Comparison of ENCODE assay signal across 22 cellular contexts in the genomic region with DNA sequence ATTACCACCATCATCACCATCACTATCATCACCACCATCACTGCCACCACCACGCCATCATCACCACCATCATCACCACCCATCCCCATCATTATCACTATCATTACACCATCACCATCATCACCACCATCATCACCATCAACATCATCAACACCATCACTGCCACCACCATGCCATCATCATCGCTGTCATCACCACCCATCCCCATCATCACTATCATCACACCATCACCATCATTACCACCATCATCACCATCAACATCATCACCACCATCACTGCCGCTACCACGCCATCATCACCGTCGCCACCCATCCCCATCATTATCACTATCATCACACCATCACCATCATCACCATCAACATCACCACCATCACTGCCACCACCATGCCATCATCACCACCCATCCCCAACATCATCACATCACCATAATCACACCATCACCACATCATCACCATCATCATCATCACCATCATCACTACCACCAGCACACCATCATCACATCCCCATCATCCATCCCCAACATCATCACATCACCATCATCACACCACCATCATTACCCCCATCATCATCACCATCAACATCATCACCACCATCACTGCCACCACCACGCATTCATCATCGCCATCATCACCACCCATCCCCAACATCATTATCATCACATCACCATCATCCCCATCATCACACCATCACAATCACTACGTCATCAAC.
"Had no signal": no experiment of that assay in that cellular context is flagged by ENCODE, and none has a peak within 500 bp of the region (broad histone marks: within the 10 kb centered on the region; RNA-seq: fewer than 3 reads in every experiment).

No MANE protein-coding gene starts in this region.

- H3K4me1 ChIP-seq: breast epithelium, right atrium auricular region, stomach, tibial artery had no signal

- FAIRE-seq: colon, endometrium, frontal cortex, islet of Langerhans had no signal

- DNase-seq: activated B cell treated with CpG ODN at 0.5 μM for 24 hours; activated CD4-positive, alpha-beta T cell treated with anti-CD3 and anti-CD28 coated beads, Interleukin-2, amount 50 U/mL, for 1 hour; activated CD8-positive, alpha-beta T cell treated with anti-CD3 and anti-CD28 coated beads for 36 hours; activated naive CD4-positive, alpha-beta T cell; activated T-cell treated with anti-CD3 and anti-CD28 coated beads, Interleukin-2, amount 50 U/mL, for 72 hours; effector CD4-positive, alpha-beta T cell; mammary epithelial cell; occipital lobe; stimulated activated CD4-positive, alpha-beta T cell treated with anti-CD3 and anti-CD28 coated beads, Interleukin-15, amount 100 ng/mL, for 24 hours; stimulated activated CD4-positive, alpha-beta T cell treated with anti-CD3 and anti-CD28 coated beads, Interleukin-2, amount 100 ng/mL, for 24 hours; stimulated activated naive B cell treated with anti-CD40 and anti-IgM and Interleukin-4, amounts not matched to agents 10 μg/mL and 1 μg/mL and 100 μg/mL, for 72 hours; stomach; tibial artery had no signal

- H3K27ac Mint-ChIP-seq: activated B cell treated with CpG ODN at 0.5 μM for 24 hours; activated CD8-positive, alpha-beta T cell treated with anti-CD3 and anti-CD28 coated beads for 36 hours; activated naive CD4-positive, alpha-beta T cell treated with anti-CD3 and anti-CD28 coated beads, Interleukin-2, amount 50 U/mL, for 72 hours; activated T-cell treated with anti-CD3 and anti-CD28 coated beads, Interleukin-2, amount 50 U/mL, for 72 hours; stimulated activated naive B cell treated with anti-CD40 and anti-IgM and Interleukin-4, amounts not matched to agents 10 μg/mL and 1 μg/mL and 100 μg/mL, for 72 hours; T-cell had no signal

- H3K27me3 Mint-ChIP-seq: activated B cell treated with CpG ODN at 0.5 μM for 24 hours; activated CD8-positive, alpha-beta T cell treated with anti-CD3 and anti-CD28 coated beads for 36 hours; stimulated activated naive B cell treated with anti-CD40 and anti-IgM and Interleukin-4, amounts not matched to agents 10 μg/mL and 1 μg/mL and 100 μg/mL, for 72 hours; T-cell had no signal

- H3K9me3 Mint-ChIP-seq: activated B cell treated with CpG ODN at 0.5 μM for 24 hours; activated CD8-positive, alpha-beta T cell treated with anti-CD3 and anti-CD28 coated beads for 36 hours; activated naive CD4-positive, alpha-beta T cell treated with anti-CD3 and anti-CD28 coated beads, Interleukin-2, amount 50 U/mL, for 72 hours; activated T-cell treated with anti-CD3 and anti-CD28 coated beads, Interleukin-2, amount 50 U/mL, for 72 hours; neural crest cell; stimulated activated naive B cell treated with anti-CD40 and anti-IgM and Interleukin-4, amounts not matched to agents 10 μg/mL and 1 μg/mL and 100 μg/mL, for 72 hours; T-cell had no signal

- H3K4me3 ChIP-seq: breast epithelium, right atrium auricular region, stomach, tibial artery had no signal

- H3K27ac ChIP-seq: breast epithelium, right atrium auricular region, stomach, tibial artery had no signal

- H3K36me3 Mint-ChIP-seq: activated naive CD4-positive, alpha-beta T cell treated with anti-CD3 and anti-CD28 coated beads, Interleukin-2, amount 50 U/mL, for 72 hours had no signal

- ATAC-seq: activated CD8-positive, alpha-beta T cell treated with anti-CD3 and anti-CD28 coated beads for 36 hours; activated naive CD4-positive, alpha-beta T cell treated with anti-CD3 and anti-CD28 coated beads, Interleukin-2, amount 50 U/mL, for 72 hours; activated T-cell treated with anti-CD3 and anti-CD28 coated beads, Interleukin-2, amount 50 U/mL, for 72 hours; stimulated activated naive B cell treated with anti-CD40 and anti-IgM and Interleukin-4, amounts not matched to agents 10 μg/mL and 1 μg/mL and 100 μg/mL, for 72 hours; T-cell had no signal

- H3K9me3 ChIP-seq: breast epithelium, right atrium auricular region, stomach, tibial artery had no signal

- H3K4me3 Mint-ChIP-seq: activated B cell treated with CpG ODN at 0.5 μM for 24 hours; activated CD8-positive, alpha-beta T cell treated with anti-CD3 and anti-CD28 coated beads for 36 hours; activated T-cell treated with anti-CD3 and anti-CD28 coated beads, Interleukin-2, amount 50 U/mL, for 72 hours; neural crest cell; stimulated activated naive B cell treated with anti-CD40 and anti-IgM and Interleukin-4, amounts not matched to agents 10 μg/mL and 1 μg/mL and 100 μg/mL, for 72 hours; T-cell had no signal

- H3K4me1 Mint-ChIP-seq: activated B cell treated with CpG ODN at 0.5 μM for 24 hours; neural crest cell; stimulated activated naive B cell treated with anti-CD40 and anti-IgM and Interleukin-4, amounts not matched to agents 10 μg/mL and 1 μg/mL and 100 μg/mL, for 72 hours; T-cell had no signal

- H3K27me3 ChIP-seq: breast epithelium, right atrium auricular region, stomach, tibial artery had no signal
